ENCODE assay signal across 10 cellular contexts in the genomic region with DNA sequence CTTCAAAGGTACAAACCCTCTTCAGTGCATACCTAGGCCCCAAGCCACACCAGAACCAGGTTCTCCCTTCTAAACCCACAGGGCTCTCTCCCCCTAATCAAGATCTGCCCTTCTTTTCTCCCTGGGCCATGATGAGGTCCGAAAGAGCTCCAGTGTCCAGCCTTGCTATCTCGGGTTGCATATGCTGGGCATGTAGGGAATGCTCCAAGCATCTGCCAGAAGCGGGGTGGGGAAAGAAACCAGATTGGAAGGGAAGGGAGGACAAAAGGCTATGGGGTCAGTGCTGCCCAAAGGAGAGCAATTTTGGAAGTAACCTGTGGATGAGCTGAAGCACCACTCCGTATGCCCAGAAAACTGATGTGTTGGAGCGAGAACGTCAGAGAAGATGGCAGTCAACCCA. TPM values are rescaled to one million over a fixed set of nuclear protein-coding genes. Genes with fewer than 3 reads are reported as not detected.
A peak's percentile ranks its signal among the peaks of the same experiment; 100 is the strongest.
DNase-seq lines count a peak whose midpoint lies in the region; ATAC-seq, FAIRE-seq and TF ChIP-seq lines count a peak whose summit lies in the region.
"Had no signal": no experiment of that assay in that cellular context is flagged by ENCODE, and none has a peak within 500 bp of the region (broad histone marks: within the 10 kb centered on the region; RNA-seq: fewer than 3 reads in every experiment).

No MANE protein-coding gene starts in this region.

- peaks cover 69% of the 10 kb centered on the region for H3K79me2 ChIP-seq in OCI-LY3 (ENCODE audit: low read length)
- H3K79me2 ChIP-seq in H1 (ENCODE audit: control insufficient read depth in 1 of 2, insufficient read depth in 2 of 2, low read length in 2 of 2): peaks cover 23 to 54% of the 10 kb centered on the region in 2 experiments

- H3K27ac ChIP-seq in OCI-LY3 (ENCODE audit: low read length): no peak overlapping the region
- H3K27ac ChIP-seq in H1 (ENCODE audit: low read depth, low read length): no peak overlapping the region
- peak overlapping the region; percentile 98 to 100 (median 98) for H3K27ac ChIP-seq in gastrocnemius medialis

- H2AFZ ChIP-seq in OCI-LY3 (ENCODE audit: low read depth, low read length) (no peak overlapping the region), H1 (ENCODE audit: low read length) (no peak overlapping the region)

- H4K20me1 ChIP-seq in OCI-LY3 (ENCODE audit: insufficient read depth, low read length): peaks cover 8% of the 10 kb centered on the region
- H4K20me1 ChIP-seq in H1 (replicated peaks in 1 of 2; ENCODE audit: control insufficient read depth in 1 of 2, insufficient read depth in 2 of 2, low read length in 2 of 2): peaks cover 4 to 9% of the 10 kb centered on the region in 2 experiments

- 91% methylated on average over 6 of the region's 6 CpGs; no CpG with 5 or more reads in 1 of the 2 experiments for WGBS in H1 (ENCODE audit: extremely low coverage in 1 of 2, insufficient coverage in 1 of 2, insufficient read length in 1 of 2, insufficient replicate concordance in 2 of 2, low coverage in 1 of 2, low lambda C conversion rate in 2 of 2, missing lambda C conversion rate in 1 of 2), 2 experiments

- H4K8ac ChIP-seq in H1 (ENCODE audit: extremely low read depth, insufficient read depth, low read length): no peak overlapping the region

- TF ChIP-seq POLR2A in H1 (IDR thresholded peaks at IDR 0.05; ENCODE audit: control extremely low read depth in 1 of 2, low read depth in 2 of 2, low read length in 2 of 2) (no peak), gastrocnemius medialis (IDR thresholded peaks at IDR 0.05) (no peak)

- TF ChIP-seq RAD21 in H1 (IDR thresholded peaks at IDR 0.05 in 1 of 2, conservative IDR thresholded peaks at IDR 0.05 in 1 of 2; ENCODE audit: low read depth in 2 of 2, low read length in 2 of 2): no peak

- H3K9ac ChIP-seq in OCI-LY3 (ENCODE audit: low read length): peak overlapping the region; percentile 98; the same call in 1 of the 2 replicates
- peak overlapping the region in 1 of 4 experiments; percentile 14; a peak in 1 of 7 replicates for H3K9ac ChIP-seq in H1 (replicated peaks in 1 of 4; ENCODE audit: extremely low read depth in 1 of 4, low read depth in 3 of 4, low read length in 3 of 4)

- peaks cover 16% of the 10 kb centered on the region for H3K79me1 ChIP-seq in H1 (ENCODE audit: low read depth, low read length)

- H3K9me3 Mint-ChIP-seq in activated T-cell treated with anti-CD3 and anti-CD28 coated beads, Interleukin-2, amount 50 U/mL, for 4 hours: no peaks in the 10 kb centered on the region

- no peak overlapping the region for H3K4ac ChIP-seq in H1 (replicated peaks; ENCODE audit: insufficient read length, low read depth, low read length)

- 0 out of 2 replicates have a peak overlapping the region, but pooled peaks have one; percentile 44 for H2BK5ac ChIP-seq in H1 (ENCODE audit: low read depth, low read length)

- CTCF ChIA-PET in H1 (lab: Charles Lee; ENCODE audit: partially characterized antibody): interaction anchor here (0.6 to 1.4 kb wide), 4 partner anchors 11 to 515 kb away, joined by 3 to 7 read pairs (median 4); a partner anchor contains a TSS

- no peak overlapping the region for H4K91ac ChIP-seq in H1 (replicated peaks; ENCODE audit: insufficient read length, low read length)

- TF ChIP-seq CTCF in OCI-LY3 (IDR thresholded peaks at IDR 0.05; ENCODE audit: low read depth, low read length) (no peak), H1 (IDR thresholded peaks at IDR 0.05; ENCODE audit: control extremely low read depth in 1 of 3, insufficient read depth in 1 of 3, low read depth in 1 of 3, low read length in 3 of 3) (no peak), gastrocnemius medialis (IDR thresholded peaks at IDR 0.05 in 4 of 5, conservative IDR thresholded peaks at IDR 0.05 in 1 of 5) (no peak), GM13977 (IDR thresholded peaks at IDR 0.05; ENCODE audit: extremely low read depth, insufficient read depth, missing control alignments) (no peak)

- peak overlapping the region; percentile 98 for H3K4me3 ChIP-seq in OCI-LY3 (ENCODE audit: low read length)
- no peak overlapping the region for H3K4me3 ChIP-seq in H1 (ENCODE audit: extremely low read depth in 1 of 4, insufficient read depth in 2 of 4, low read depth in 3 of 4, low read length in 4 of 4)
- H3K4me3 ChIP-seq in gastrocnemius medialis: peak overlapping the region; percentile 69 to 98 (median 81)

- H2BK12ac ChIP-seq in H1 (ENCODE audit: low read depth, low read length): no peak overlapping the region

- H2BK15ac ChIP-seq in H1 (ENCODE audit: low read length): no peak overlapping the region

- H2AK5ac ChIP-seq in H1 (ENCODE audit: low read depth, low read length): no peak overlapping the region

- H3K27me3 ChIP-seq in OCI-LY3 (ENCODE audit: low read depth, low read length) (no peaks in the 10 kb centered on the region), H1 (replicated peaks in 1 of 4; ENCODE audit: control insufficient read depth in 3 of 4, extremely low read depth in 1 of 4, insufficient read depth in 3 of 4, low read length in 3 of 4) (no peaks in the 10 kb centered on the region), gastrocnemius medialis (no peaks in the 10 kb centered on the region)

- no peak overlapping the region for H3K14ac ChIP-seq in H1 (ENCODE audit: insufficient read length)

- no peak for DNase-seq in activated T-cell treated with anti-CD3 and anti-CD28 coated beads, Interleukin-2, amount 50 U/mL, for 4 hours
- DNase-seq in activated T-cell treated with anti-CD3 and anti-CD28 coated beads for 4 hours: no peak
- DNase-seq in H1 (ENCODE audit: low read depth in 1 of 2, low spot score in 2 of 2): no peak
- peak in 1 of 2 donors; percentile 45 for DNase-seq in gastrocnemius medialis
- no peak for DNase-seq in GM13977 (ENCODE audit: low spot score)
- DNase-seq in Ammon's horn (ENCODE audit: low spot score): no peak
- no peak for DNase-seq in medulla oblongata (ENCODE audit: extremely low spot score)
- DNase-seq: NCI-H2227 treated with DMSO at 0.1 percent for 48 hours had no signal

- no peak overlapping the region for H2BK20ac ChIP-seq in H1 (ENCODE audit: low read length)

- no peak for ATAC-seq in activated T-cell treated with anti-CD3 and anti-CD28 coated beads, Interleukin-2, amount 50 U/mL, for 4 hours
- ATAC-seq in gastrocnemius medialis: peak in 1 of 2 donors; percentile 7

- H3K23ac ChIP-seq in H1 (ENCODE audit: insufficient read length): no peak overlapping the region

- intact Hi-C loops in gastrocnemius medialis (cut with DNase I; ENCODE audit: low total_unique reads): loop anchor here (2.0 kb wide), 1 partner anchor 234 kb away; no protein-coding TSS in a partner anchor

- H3K4me1 Mint-ChIP-seq in activated T-cell treated with anti-CD3 and anti-CD28 coated beads, Interleukin-2, amount 50 U/mL, for 4 hours (ENCODE audit: low read depth): peaks cover 36% of the 10 kb centered on the region

- H3K36me3 ChIP-seq in OCI-LY3 (replicated peaks; ENCODE audit: low read depth, low read length) (peaks cover 6% of the 10 kb centered on the region), H1 (ENCODE audit: control insufficient read depth in 2 of 4, insufficient read depth in 4 of 4, low read length in 3 of 4) (peaks cover 9 to 25% (median 20%) of the 10 kb centered on the region in 4 experiments; a peak in 7 of 8 replicates), gastrocnemius medialis (peaks cover 0 to 29% of the 10 kb centered on the region in 2 donors)

- H3K9me3 ChIP-seq in OCI-LY3 (ENCODE audit: insufficient read depth, low read length): no peaks in the 10 kb centered on the region
- no peaks in the 10 kb centered on the region for H3K9me3 ChIP-seq in H1 (ENCODE audit: insufficient read depth in 2 of 2, low read depth in 1 of 2, low read length in 1 of 2)
- no peaks in the 10 kb centered on the region for H3K9me3 ChIP-seq in gastrocnemius medialis

- H3K4me1 ChIP-seq in OCI-LY3 (ENCODE audit: low read length) (peaks cover 16% of the 10 kb centered on the region), H1 (replicated peaks in 1 of 4; ENCODE audit: control insufficient read depth in 3 of 4, insufficient read depth in 4 of 4, low read length in 3 of 4) (peaks cover 3 to 12% (median 5%) of the 10 kb centered on the region in 4 experiments), gastrocnemius medialis (peaks cover 43 to 44% of the 10 kb centered on the region in 2 donors)

- POLR2A ChIA-PET in H1 (lab: Charles Lee; ENCODE audit: partially characterized antibody): interaction anchor here (0.9 to 8.3 kb wide), 11 partner anchors 8 to 66 kb away, joined by 3 to 121 read pairs (median 4); a partner anchor contains a TSS

- H3K4me3 Mint-ChIP-seq in activated T-cell treated with anti-CD3 and anti-CD28 coated beads, Interleukin-2, amount 50 U/mL, for 4 hours: peak overlapping the region; percentile 97

- H3K36me3 Mint-ChIP-seq in activated T-cell treated with anti-CD3 and anti-CD28 coated beads, Interleukin-2, amount 50 U/mL, for 4 hours (ENCODE audit: insufficient read depth): peaks cover 21% of the 10 kb centered on the region

- no peak overlapping the region for H2BK120ac ChIP-seq in H1 (replicated peaks; ENCODE audit: low read depth, low read length)

- H3K27me3 Mint-ChIP-seq in activated T-cell treated with anti-CD3 and anti-CD28 coated beads, Interleukin-2, amount 50 U/mL, for 4 hours (ENCODE audit: low read depth): no peaks in the 10 kb centered on the region

- H3K23me2 ChIP-seq in H1 (ENCODE audit: low read depth, low read length): peaks cover 7% of the 10 kb centered on the region

- no peak for TF ChIP-seq EP300 in H1 (IDR thresholded peaks at IDR 0.05; ENCODE audit: borderline replicate concordance in 1 of 2, low read depth in 2 of 2, low read length in 2 of 2)

- in situ Hi-C loops in gastrocnemius medialis (cut with MboI; ENCODE audit: low sequenced_read_pairs in 4 of 4): no loop called here
- in situ Hi-C loops in GM13977 (cut with MboI; ENCODE audit: low pct_unique_long_range_greater_than_20kb, low sequenced_read_pairs, unreplicated experiment): no loop called here

- no peak for FAIRE-seq in H1 (lab: Jason Lieb, UNC)
- FAIRE-seq: urothelium cell line had no signal

- H4K5ac ChIP-seq in H1 (ENCODE audit: insufficient read length, low read depth, low read length): no peak overlapping the region

- no peak overlapping the region for H3K56ac ChIP-seq in H1 (replicated peaks; ENCODE audit: insufficient read length, low read depth, low read length)

- no peak overlapping the region for H3K18ac ChIP-seq in H1 (ENCODE audit: extremely low read depth, low read length)

- H3K4me2 ChIP-seq in OCI-LY3 (ENCODE audit: low read length): peak overlapping the region; percentile 95
- H3K4me2 ChIP-seq in H1 (ENCODE audit: insufficient read depth in 1 of 2, low read depth in 2 of 2, low read length in 2 of 2): peak overlapping the region in 1 of 2 experiments; percentile 99; a peak in 1 of 4 replicates

RNA-seq across cellular contexts. Expression of a gene that starts 2.3 kb away (rescaled TPM):
- total RNA-seq in activated T-cell treated with anti-CD3 and anti-CD28 coated beads, Interleukin-2, amount 50 U/mL, for 4 hours: 100 to 1,000 TPM; 190 to 210 (median 196) TPM
- 120 and 123 TPM in 2 replicates for total RNA-seq in H1 (2021; fragmentation: NEBNext Ultra II Directional; extraction: Animal tissue kit (Norgen Biotek cat#: 25700))
- polyA plus RNA-seq in H1 (2011; rRNA removed): 106 and 114 TPM in 2 replicates
- 88.4 TPM for polyA plus RNA-seq in H1 (2011; cell fraction: cytosol; rRNA removed)
- polyA plus RNA-seq in H1 (2011; cell fraction: nucleus; rRNA removed): 152 TPM
- polyA plus RNA-seq in H1 (2012, experiment 1 of 2): 123 to 148 TPM (median 139 TPM) in 4 replicates
- 151 TPM for polyA plus RNA-seq in H1 (2012, experiment 2 of 2)
- polyA plus RNA-seq in H1 (2013, experiment 1 of 2): 94.4 TPM
- polyA plus RNA-seq in H1 (2013, experiment 2 of 2): 102 TPM
- polyA minus RNA-seq in H1 (2011; rRNA and poly(A)+ RNA removed): 123 and 147 TPM in 2 replicates
- polyA minus RNA-seq in H1 (2011; cell fraction: cytosol; rRNA and poly(A)+ RNA removed): 79.0 TPM
- 82.6 TPM for polyA minus RNA-seq in H1 (2011; cell fraction: nucleus; rRNA and poly(A)+ RNA removed)
- total RNA-seq in gastrocnemius medialis: 100 to 1,000 TPM in 3 of 4 donors, 10 to 100 TPM in 1; 71.5 to 150 (median 111) TPM

RNA-seq across cellular contexts. Expression of a gene that starts 2.8 kb away (rescaled TPM):
- total RNA-seq in activated T-cell treated with anti-CD3 and anti-CD28 coated beads, Interleukin-2, amount 50 U/mL, for 4 hours: 100 to 1,000 TPM; 107 to 138 (median 117) TPM
- 75.4 and 78.1 TPM in 2 replicates for total RNA-seq in H1 (2021; fragmentation: NEBNext Ultra II Directional; extraction: Animal tissue kit (Norgen Biotek cat#: 25700))
- polyA plus RNA-seq in H1 (2011; rRNA removed): 107 and 117 TPM in 2 replicates
- 97.9 TPM for polyA plus RNA-seq in H1 (2011; cell fraction: cytosol; rRNA removed)
- polyA plus RNA-seq in H1 (2011; cell fraction: nucleus; rRNA removed): 68.1 TPM
- polyA plus RNA-seq in H1 (2012, experiment 1 of 2): 78.7 to 99.0 TPM (median 88.0 TPM) in 4 replicates
- polyA plus RNA-seq in H1 (2012, experiment 2 of 2): 129 TPM
- 56.8 TPM for polyA plus RNA-seq in H1 (2013, experiment 1 of 2)
- polyA plus RNA-seq in H1 (2013, experiment 2 of 2): 61.9 TPM
- polyA minus RNA-seq in H1 (2011; rRNA and poly(A)+ RNA removed): 35.6 and 43.4 TPM in 2 replicates
- polyA minus RNA-seq in H1 (2011; cell fraction: cytosol; rRNA and poly(A)+ RNA removed): 20.9 TPM
- polyA minus RNA-seq in H1 (2011; cell fraction: nucleus; rRNA and poly(A)+ RNA removed): 25.1 TPM
- 10 to 100 TPM; 13.3 to 52.7 (median 26.7) TPM for total RNA-seq in gastrocnemius medialis

RNA-seq across cellular contexts. Expression of a gene that starts 7.0 kb away (rescaled TPM):
- total RNA-seq in activated T-cell treated with anti-CD3 and anti-CD28 coated beads, Interleukin-2, amount 50 U/mL, for 4 hours: 100 to 1,000 TPM; 114 to 136 (median 133) TPM
- total RNA-seq in H1 (2021; fragmentation: NEBNext Ultra II Directional; extraction: Animal tissue kit (Norgen Biotek cat#: 25700)): 252 and 265 TPM in 2 replicates
- polyA plus RNA-seq in H1 (2011; rRNA removed): 351 and 581 TPM in 2 replicates
- 311 TPM for polyA plus RNA-seq in H1 (2011; cell fraction: cytosol; rRNA removed)
- 154 TPM for polyA plus RNA-seq in H1 (2011; cell fraction: nucleus; rRNA removed)
- polyA plus RNA-seq in H1 (2012, experiment 1 of 2): 343 to 418 TPM (median 350 TPM) in 4 replicates
- polyA plus RNA-seq in H1 (2012, experiment 2 of 2): 370 TPM
- 374 TPM for polyA plus RNA-seq in H1 (2013, experiment 1 of 2)
- 396 TPM for polyA plus RNA-seq in H1 (2013, experiment 2 of 2)
- 207 and 212 TPM in 2 replicates for polyA minus RNA-seq in H1 (2011; rRNA and poly(A)+ RNA removed)
- polyA minus RNA-seq in H1 (2011; cell fraction: cytosol; rRNA and poly(A)+ RNA removed): 78.2 TPM
- polyA minus RNA-seq in H1 (2011; cell fraction: nucleus; rRNA and poly(A)+ RNA removed): 77.3 TPM
- total RNA-seq in gastrocnemius medialis: 100 to 1,000 TPM; 207 to 626 (median 258) TPM

RNA-seq across cellular contexts. Expression of a gene that starts 10.0 kb away (rescaled TPM):
- 10 to 100 TPM; 42.6 to 47.6 (median 43.0) TPM for total RNA-seq in activated T-cell treated with anti-CD3 and anti-CD28 coated beads, Interleukin-2, amount 50 U/mL, for 4 hours
- 62.8 and 65.1 TPM in 2 replicates for total RNA-seq in H1 (2021; fragmentation: NEBNext Ultra II Directional; extraction: Animal tissue kit (Norgen Biotek cat#: 25700))
- 46.5 and 47.5 TPM in 2 replicates for polyA plus RNA-seq in H1 (2011; rRNA removed)
- polyA plus RNA-seq in H1 (2011; cell fraction: cytosol; rRNA removed): 45.6 TPM
- 44.4 TPM for polyA plus RNA-seq in H1 (2011; cell fraction: nucleus; rRNA removed)
- 57.1 to 63.2 TPM (median 57.6 TPM) in 4 replicates for polyA plus RNA-seq in H1 (2012, experiment 1 of 2)
- polyA plus RNA-seq in H1 (2012, experiment 2 of 2): 65.8 TPM
- polyA plus RNA-seq in H1 (2013, experiment 1 of 2): 66.2 TPM
- 69.5 TPM for polyA plus RNA-seq in H1 (2013, experiment 2 of 2)
- 46.8 and 59.7 TPM in 2 replicates for polyA minus RNA-seq in H1 (2011; rRNA and poly(A)+ RNA removed)
- polyA minus RNA-seq in H1 (2011; cell fraction: cytosol; rRNA and poly(A)+ RNA removed): 27.7 TPM
- 19.8 TPM for polyA minus RNA-seq in H1 (2011; cell fraction: nucleus; rRNA and poly(A)+ RNA removed)
- total RNA-seq in gastrocnemius medialis: 10 to 100 TPM; 16.9 to 31.8 (median 24.1) TPM

RNA-seq across cellular contexts. Expression of a gene that starts 13.1 kb away (rescaled TPM):
- total RNA-seq in activated T-cell treated with anti-CD3 and anti-CD28 coated beads, Interleukin-2, amount 50 U/mL, for 4 hours: 1 to 10 TPM in 2 of 3 donors, under 1 TPM in 1; 0.65 to 1.8 (median 1.7) TPM
- 119 and 129 TPM in 2 replicates for total RNA-seq in H1 (2021; fragmentation: NEBNext Ultra II Directional; extraction: Animal tissue kit (Norgen Biotek cat#: 25700))
- 118 and 196 TPM in 2 replicates for polyA plus RNA-seq in H1 (2011; rRNA removed)
- 147 TPM for polyA plus RNA-seq in H1 (2011; cell fraction: cytosol; rRNA removed)
- 215 TPM for polyA plus RNA-seq in H1 (2011; cell fraction: nucleus; rRNA removed)
- polyA plus RNA-seq in H1 (2012, experiment 1 of 2): 88.4 to 177 TPM (median 174 TPM) in 4 replicates
- polyA plus RNA-seq in H1 (2012, experiment 2 of 2): 158 TPM
- 157 TPM for polyA plus RNA-seq in H1 (2013, experiment 1 of 2)
- 171 TPM for polyA plus RNA-seq in H1 (2013, experiment 2 of 2)
- polyA minus RNA-seq in H1 (2011; rRNA and poly(A)+ RNA removed): 58.0 and 75.5 TPM in 2 replicates
- 48.6 TPM for polyA minus RNA-seq in H1 (2011; cell fraction: cytosol; rRNA and poly(A)+ RNA removed)
- 91.4 TPM for polyA minus RNA-seq in H1 (2011; cell fraction: nucleus; rRNA and poly(A)+ RNA removed)
- 1 to 10 TPM in 1 of 4 donors, under 1 TPM in 1, not detected in 2; 0.46 to 5.1 TPM for total RNA-seq in gastrocnemius medialis

Comparison
In these comparisons a context has a peak if more than half of its experiments do, and no peak if none do; other contexts are left out.
1. H3K27ac ChIP-seq: peak in gastrocnemius medialis (4 of 4); none in OCI-LY3 (single experiment) and H1 (single experiment).
2. H3K4me3 ChIP-seq: peak in OCI-LY3 (single experiment) and gastrocnemius medialis (4 of 4); none in H1 (0 of 4).